In the genomic region with DNA sequence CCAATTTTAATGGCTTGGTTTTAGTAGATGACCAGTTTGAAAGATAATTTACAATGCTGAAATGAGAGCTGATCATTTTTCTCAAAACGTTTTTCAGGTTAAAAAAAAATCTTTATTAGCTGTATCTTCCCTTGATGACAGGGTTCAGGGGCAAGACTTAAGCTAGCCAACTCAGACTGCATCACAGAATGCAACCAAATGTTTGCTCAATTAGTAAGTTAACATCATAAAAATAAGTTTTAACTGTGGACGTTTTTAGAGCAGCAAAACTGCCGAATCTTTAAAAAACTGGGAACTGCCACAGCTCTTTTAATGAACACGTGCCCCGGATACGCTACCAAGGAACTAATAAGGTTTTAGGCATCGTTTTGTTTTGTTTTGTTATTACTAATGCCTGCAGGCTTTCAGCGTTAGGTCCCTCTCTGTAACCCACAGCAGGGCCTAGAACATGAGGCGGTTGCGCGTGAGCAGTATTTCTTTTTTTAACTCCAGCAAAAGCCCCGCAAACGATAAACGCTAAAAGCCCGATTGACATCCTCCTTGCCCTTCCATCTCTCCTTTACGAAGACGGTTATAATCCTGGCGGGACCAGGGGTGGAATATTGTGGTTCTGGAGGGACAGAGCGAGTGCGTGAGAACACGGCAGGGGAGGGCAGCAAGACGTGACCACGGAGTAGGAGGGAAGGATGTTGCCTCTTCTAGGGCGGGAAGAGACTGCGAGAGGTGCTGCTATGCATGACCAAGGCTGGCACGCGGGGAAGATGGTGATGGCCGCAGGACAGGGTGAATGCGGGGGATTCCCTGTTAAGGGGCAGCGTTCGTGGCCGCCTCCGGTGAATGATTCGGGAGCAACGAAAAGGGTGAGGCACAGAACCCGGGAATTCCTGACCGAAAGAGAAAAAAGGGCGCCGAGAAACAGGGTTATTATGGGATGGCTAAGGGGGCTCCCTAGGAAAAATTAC, we compare ENCODE assay signal across 7 cellular contexts. TPM values are rescaled to one million over a fixed set of nuclear protein-coding genes. Genes with fewer than 3 reads are reported as not detected.
DNase-seq lines count a peak whose midpoint lies in the region; FAIRE-seq and TF ChIP-seq lines count a peak whose summit lies in the region.

No MANE protein-coding gene starts in this region.

- no peak for TF ChIP-seq CTCF in cardiac muscle cell (IDR thresholded peaks at IDR 0.05; ENCODE audit: low read depth, low read length)

- peak overlapping the region; percentile 99 for H3K27ac Mint-ChIP-seq in activated naive CD8-positive, alpha-beta T cell treated with anti-CD3 and anti-CD28 coated beads for 36 hours

- no peaks in the 10 kb centered on the region for H3K27me3 Mint-ChIP-seq in activated naive CD8-positive, alpha-beta T cell treated with anti-CD3 and anti-CD28 coated beads for 36 hours

- no peaks in the 10 kb centered on the region for H3K9me3 Mint-ChIP-seq in activated naive CD8-positive, alpha-beta T cell treated with anti-CD3 and anti-CD28 coated beads for 36 hours

- intact Hi-C loops in posterior cingulate gyrus (cut with DNase I), result loop anchor here (5.0 to 10.0 kb wide), 2 partner anchors 52 to 116 kb away; a partner anchor contains a TSS

- peaks cover 40% of the 10 kb centered on the region for H3K36me3 Mint-ChIP-seq in activated naive CD8-positive, alpha-beta T cell treated with anti-CD3 and anti-CD28 coated beads for 36 hours

- DNase-seq in GM18507 (ENCODE audit: extremely low spot score, insufficient read length, low read depth) (no peak), KBM-7 (peak; percentile 66), SK-N-MC (ENCODE audit: low read depth, low spot score) (no peak), cardiac muscle cell (ENCODE audit: low read depth in 1 of 2, low spot score in 1 of 2) (peak; percentile 47 to 51), posterior cingulate gyrus (peak in 8 of 10 donors; percentile 14 to 87 (median 24))
- peak; percentile 69 for DNase-seq in activated naive CD8-positive, alpha-beta T cell treated with anti-CD3 and anti-CD28 coated beads for 36 hours

- H3K27ac ChIP-seq in SK-N-MC (peak overlapping the region; percentile 98), cardiac muscle cell (peak overlapping the region; percentile 97), urinary bladder (ENCODE audit: low read depth) (peak overlapping the region; percentile 83)

- in situ Hi-C loops in KBM-7 (cut with MboI; ENCODE audit: low pct_unique_long_range_greater_than_20kb, low sequenced_read_pairs), result no loop called here

- H3K9ac ChIP-seq in SK-N-MC (ENCODE audit: insufficient read length), result peak overlapping the region; percentile 99

- peak overlapping the region; percentile 99 for H3K4me3 Mint-ChIP-seq in activated naive CD8-positive, alpha-beta T cell treated with anti-CD3 and anti-CD28 coated beads for 36 hours

- no peaks in the 10 kb centered on the region for H3K27me3 ChIP-seq in cardiac muscle cell

- 1% methylated on average over 39 of the region's 39 CpGs for WGBS in urinary bladder

- FAIRE-seq in GM18507 (lab: Jason Lieb, UNC), result peak; percentile 70

- peaks cover 39% of the 10 kb centered on the region for H3K4me1 Mint-ChIP-seq in activated naive CD8-positive, alpha-beta T cell treated with anti-CD3 and anti-CD28 coated beads for 36 hours

- H3K4me1 ChIP-seq in cardiac muscle cell (ENCODE audit: low read depth) (peaks cover 7% of the 10 kb centered on the region), urinary bladder (ENCODE audit: insufficient read depth) (no peaks in the 10 kb centered on the region)

- H3K4me3 ChIP-seq in SK-N-MC (peak overlapping the region; percentile 89), cardiac muscle cell (peak overlapping the region; percentile 88), urinary bladder (ENCODE audit: low read depth, low read length) (peak overlapping the region; percentile 83)

- H3K36me3 ChIP-seq in SK-N-MC (ENCODE audit: insufficient read depth, low read length) (peaks cover 58% of the 10 kb centered on the region), cardiac muscle cell (peaks cover 20% of the 10 kb centered on the region), urinary bladder (ENCODE audit: insufficient read depth) (no peaks in the 10 kb centered on the region)

- no peaks in the 10 kb centered on the region for H3K9me3 ChIP-seq in SK-N-MC (ENCODE audit: low read depth, low read length)
- H3K9me3 ChIP-seq in cardiac muscle cell (ENCODE audit: low read depth), result no peaks in the 10 kb centered on the region

RNA-seq across cellular contexts. Expression of a gene that starts 0.7 kb away (rescaled TPM):
- 100 to 1,000 TPM; 218 to 221 TPM for total RNA-seq in activated naive CD8-positive, alpha-beta T cell treated with anti-CD3 and anti-CD28 coated beads for 36 hours
- total RNA-seq in cardiac muscle cell (42.5 and 61.2 TPM in 2 replicates), urinary bladder (66.0 TPM)
- polyA plus RNA-seq in cardiac muscle cell (61.7 and 86.0 TPM in 2 replicates), urinary bladder (62.6 TPM)

Comparison
In these comparisons a context has a peak if more than half of its experiments do, and no peak if none do; other contexts are left out.
1. DNase-seq: peak in KBM-7 (single experiment), activated naive CD8-positive, alpha-beta T cell treated with anti-CD3 and anti-CD28 coated beads for 36 hours (single experiment), cardiac muscle cell (2 of 2) and posterior cingulate gyrus (8 of 10); none in GM18507 (single experiment) and SK-N-MC (single experiment).
2. Peak in every context shown above with its lines, with median percentiles within 50 percentile points of each other: H3K27ac ChIP-seq and H3K4me3 ChIP-seq.